ENCODE assay signal across 9 cellular contexts in the genomic region with DNA sequence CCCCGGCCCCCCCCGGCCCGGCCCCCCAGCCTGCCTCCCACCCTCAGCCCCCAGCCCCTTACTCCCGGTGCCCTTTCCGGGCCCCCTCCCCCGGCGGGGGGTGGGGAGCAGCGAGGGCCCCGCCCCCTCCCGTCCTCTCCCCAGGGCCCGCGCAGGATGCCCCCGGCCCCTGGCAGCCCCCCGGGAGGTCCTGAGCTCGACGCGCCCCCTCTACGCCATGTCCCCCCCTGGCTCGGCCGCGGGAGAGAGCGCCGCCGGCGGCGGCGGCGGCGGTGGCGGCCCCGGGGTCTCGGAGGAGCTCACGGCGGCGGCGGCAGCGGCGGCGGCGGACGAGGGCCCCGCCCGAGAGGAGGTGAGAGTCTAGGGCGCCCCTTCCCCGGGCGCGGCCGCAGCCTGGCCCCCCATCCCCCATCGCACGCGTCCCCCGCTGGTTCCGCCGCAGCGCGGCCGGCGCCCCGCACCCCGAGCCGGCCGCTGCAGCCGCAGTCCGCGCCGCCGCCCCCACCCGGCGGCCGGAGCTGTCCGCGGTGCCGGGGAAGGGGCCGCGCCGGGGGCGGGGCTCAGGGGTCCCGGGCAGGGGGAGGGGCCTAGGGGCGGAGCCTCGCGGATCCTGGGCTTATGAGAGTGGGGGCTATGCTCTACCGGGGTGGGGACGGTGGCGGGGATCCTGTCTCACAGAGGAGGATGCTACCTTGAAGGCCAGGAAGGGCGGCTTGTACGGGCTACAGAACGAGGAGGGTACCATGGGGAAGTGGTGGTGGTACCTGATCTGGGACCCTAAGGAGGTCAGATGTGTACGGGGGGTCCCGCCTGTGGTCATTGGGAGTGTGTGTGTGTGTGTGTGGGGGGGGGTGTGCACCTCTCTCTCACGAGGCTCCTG. TPM values are rescaled to one million over a fixed set of nuclear protein-coding genes. Genes with fewer than 3 reads are reported as not detected.
A peak's percentile ranks its signal among the peaks of the same experiment; 100 is the strongest.
DNase-seq lines count a peak whose midpoint lies in the region; ATAC-seq and TF ChIP-seq lines count a peak whose summit lies in the region.
"Had no signal": no experiment of that assay in that cellular context is flagged by ENCODE, and none has a peak within 500 bp of the region (broad histone marks: within the 10 kb centered on the region; RNA-seq: fewer than 3 reads in every experiment).

No MANE protein-coding gene starts in this region.

- peaks cover 12% of the 10 kb centered on the region for H3K4me1 ChIP-seq in iPS DF 6.9 (ENCODE audit: control insufficient read depth, insufficient read depth, low read length)
- peaks cover 0 to 22% (median 2%) of the 10 kb centered on the region in 4 donors for H3K4me1 ChIP-seq in tibial nerve

- peaks cover 86% of the 10 kb centered on the region for H3K27me3 Mint-ChIP-seq in activated naive CD4-positive, alpha-beta T cell treated with anti-CD3 and anti-CD28 coated beads, Interleukin-2, amount 10 ng/mL, durations not matched to agents 7 days and 5 days

- TF ChIP-seq CTCF in tibial nerve (IDR thresholded peaks at IDR 0.05), result no peak

- H3K9ac ChIP-seq in SK-N-MC (ENCODE audit: insufficient read length), result no peak overlapping the region

- H3K9me3 Mint-ChIP-seq in activated naive CD4-positive, alpha-beta T cell treated with anti-CD3 and anti-CD28 coated beads, Interleukin-2, amount 10 ng/mL, durations not matched to agents 7 days and 5 days, result no peaks in the 10 kb centered on the region

- no peaks in the 10 kb centered on the region for H3K36me3 ChIP-seq in SK-N-MC (ENCODE audit: insufficient read depth, low read length)
- H3K36me3 ChIP-seq in iPS DF 6.9 (ENCODE audit: control insufficient read depth, insufficient read depth, low read length), result peaks cover 3% of the 10 kb centered on the region; the same call in 1 of the 2 replicates
- H3K36me3 ChIP-seq in tibial nerve, result no peaks in the 10 kb centered on the region

- H3K36me3 Mint-ChIP-seq in activated naive CD4-positive, alpha-beta T cell treated with anti-CD3 and anti-CD28 coated beads, Interleukin-2, amount 10 ng/mL, durations not matched to agents 7 days and 5 days, result no peaks in the 10 kb centered on the region

- peaks cover 33% of the 10 kb centered on the region for H3K4me1 Mint-ChIP-seq in activated naive CD4-positive, alpha-beta T cell treated with anti-CD3 and anti-CD28 coated beads, Interleukin-2, amount 10 ng/mL, durations not matched to agents 7 days and 5 days

- H3K27me3 ChIP-seq in iPS DF 6.9 (ENCODE audit: control insufficient read depth, insufficient read depth, low read length), result no peaks in the 10 kb centered on the region; the same call in 1 of the 2 replicates
- peaks cover 0 to 76% of the 10 kb centered on the region in 2 donors for H3K27me3 ChIP-seq in tibial nerve

- TF ChIP-seq EP300 in tibial nerve (IDR thresholded peaks at IDR 0.05), result no peak

- no peak for ATAC-seq in GM21786 (IDR thresholded peaks at IDR 0.05; ENCODE audit: unreplicated experiment)
- no peak for ATAC-seq in GM18861 (IDR thresholded peaks at IDR 0.05; ENCODE audit: unreplicated experiment)

- H3K4me3 ChIP-seq in SK-N-MC (peak overlapping the region; percentile 62), iPS DF 6.9 (ENCODE audit: low read length) (peak overlapping the region; percentile 48; the same call in 1 of the 2 replicates), tibial nerve (peak overlapping the region in 3 of 4 donors; percentile 16 to 49 (median 29))

- no peaks in the 10 kb centered on the region for H3K9me3 ChIP-seq in SK-N-MC (ENCODE audit: low read depth, low read length)
- no peaks in the 10 kb centered on the region for H3K9me3 ChIP-seq in iPS DF 6.9 (ENCODE audit: control insufficient read depth, insufficient read depth, low read length)
- no peaks in the 10 kb centered on the region for H3K9me3 ChIP-seq in tibial nerve

- no peak overlapping the region for H3K27ac ChIP-seq in SK-N-MC
- H3K27ac ChIP-seq in iPS DF 6.9 (ENCODE audit: low read length), result no peak overlapping the region
- H3K27ac ChIP-seq in tibial nerve, result no peak overlapping the region

- H3K27ac Mint-ChIP-seq in activated naive CD4-positive, alpha-beta T cell treated with anti-CD3 and anti-CD28 coated beads, Interleukin-2, amount 10 ng/mL, durations not matched to agents 7 days and 5 days, result no peak overlapping the region

- CTCF ChIA-PET in activated naive CD4-positive, alpha-beta T cell treated with anti-CD3 and anti-CD28 coated beads, Interleukin-2, amount 10 ng/mL, durations not matched to agents 7 days and 5 days (lab: Charles Lee), result interaction anchor here (1.6 to 6.7 kb wide), 2 partner anchors 33 to 42 kb away, joined by 5 to 83 read pairs; a partner anchor contains a TSS

- no peak for TF ChIP-seq POLR2A in tibial nerve (IDR thresholded peaks at IDR 0.05)

- H3K4me3 Mint-ChIP-seq in activated naive CD4-positive, alpha-beta T cell treated with anti-CD3 and anti-CD28 coated beads, Interleukin-2, amount 10 ng/mL, durations not matched to agents 7 days and 5 days, result peak overlapping the region; percentile 47

- peak; percentile 42 for DNase-seq in activated naive CD4-positive, alpha-beta T cell treated with anti-CD3 and anti-CD28 coated beads, Interleukin-2, amount 10 ng/mL, durations not matched to agents 7 days and 5 days
- no peak for DNase-seq in activated naive CD4-positive, alpha-beta T cell (lab: John Stamatoyannopoulos, UW)
- no peak for DNase-seq in SK-N-MC (ENCODE audit: low read depth, low spot score)
- DNase-seq in iPS DF 6.9 (ENCODE audit: low read depth, low spot score), result no peak
- no peak for DNase-seq in tibial nerve (ENCODE audit: low spot score in 2 of 2)
- DNase-seq in SW 1271 (lab: John Stamatoyannopoulos, UW), result no peak

- no CpG with 5 or more reads among the region's 90 CpGs for WGBS in iPS DF 6.9 (ENCODE audit: insufficient coverage, insufficient read length)
- WGBS in tibial nerve, 2 donors, result 3 to 6% methylated on average over 11 to 22 of the region's 90 CpGs

RNA-seq across cellular contexts. Expression of a gene that starts 0.5 kb away (rescaled TPM):
- total RNA-seq in tibial nerve, result under 1 TPM in 1 of 4 donors, not detected in 3; 0.42 TPM
- total RNA-seq: T-helper 2 cell treated with Interferon-gamma antibody and Interleukin-4, amounts not matched to agents 100 ng/mL and 5 ng/mL, for 36 hours had no signal

RNA-seq across cellular contexts. Expression of a gene that starts 5.4 kb away (rescaled TPM):
- total RNA-seq in tibial nerve, result 10 to 100 TPM; 12.7 to 20.7 (median 16.0) TPM

RNA-seq across cellular contexts. Expression of a gene that starts 13.4 kb away (rescaled TPM):
- 10 to 100 TPM; 28.0 to 34.1 (median 33.1) TPM for total RNA-seq in tibial nerve

RNA-seq across cellular contexts. Expression of a gene that starts 23.9 kb away (rescaled TPM):
- 100 to 1,000 TPM; 485 to 580 (median 543) TPM for total RNA-seq in tibial nerve

RNA-seq across cellular contexts. Expression of a gene that starts 42.4 kb away (rescaled TPM):
- total RNA-seq in tibial nerve, result 10 to 100 TPM; 14.2 to 23.1 (median 17.7) TPM
